In genomic region chr13:96104516-96104915, GRCh38 we compare ENCODE assay signal across 24 cellular contexts. TPM values are rescaled to one million over a fixed set of nuclear protein-coding genes. Genes with fewer than 3 reads are reported as not detected.
A peak's percentile ranks its signal among the peaks of the same experiment; 100 is the strongest.
DNase-seq lines count a peak whose midpoint lies in the region; ATAC-seq, FAIRE-seq and TF ChIP-seq lines count a peak whose summit lies in the region.
"Had no signal": no experiment of that assay in that cellular context is flagged by ENCODE, and none has a peak within 500 bp of the region (broad histone marks: within the 10 kb centered on the region; RNA-seq: fewer than 3 reads in every experiment).

No MANE protein-coding gene starts in this region.

- DNase-seq in Calu3, result no peak
- DNase-seq in M059J (ENCODE audit: low read depth), result peak; percentile 19
- DNase-seq in bronchial epithelial cell (ENCODE audit: low read depth), result peak; percentile 18
- peak; percentile 98 for DNase-seq in islet precursor cell
- DNase-seq in right cardiac atrium, result no peak
- DNase-seq in NCI-H510A treated with DMSO at 0.1 percent for 48 hours (lab: John Stamatoyannopoulos, UW), result no peak
- DNase-seq in RWPE1 (ENCODE audit: low spot score), result no peak
- DNase-seq: CD8-positive, alpha-beta T cell; DMS153; Karpas-422; MG63; NCI-H1417; NCI-H187; NCI-H2107; NCI-H774; Right ventricle myocardium superior had no signal

- H3K4me3 ChIP-seq in bronchial epithelial cell (ENCODE audit: low read depth, low read length) (no peak overlapping the region), right cardiac atrium (ENCODE audit: low read length) (no peak overlapping the region)
- H3K4me3 ChIP-seq: BLaER1 treated with 17β-estradiol and CSF1 and Interleukin-3, amounts not matched to agents 10 nM and 100 nM; MG63 had no signal

- no peaks in the 10 kb centered on the region for H3K36me3 ChIP-seq in bronchial epithelial cell (ENCODE audit: control insufficient read depth, insufficient read depth, low read length)
- H3K36me3 ChIP-seq: BLaER1 treated with 17β-estradiol and CSF1 and Interleukin-3, amounts not matched to agents 10 nM and 100 nM; MG63 had no signal

- peaks cover 7% of the 10 kb centered on the region for H3K9me3 Mint-ChIP-seq in Calu3 (ENCODE audit: low read depth, unreplicated experiment)

- H3K4me1 Mint-ChIP-seq in Calu3 (ENCODE audit: low read depth, unreplicated experiment), result peaks cover 18% of the 10 kb centered on the region

- H3K27ac Mint-ChIP-seq in Calu3 (ENCODE audit: unreplicated experiment), result peak overlapping the region; percentile 8
- H3K27ac Mint-ChIP-seq: CD8-positive, alpha-beta T cell had no signal

- no peaks in the 10 kb centered on the region for H3K36me3 Mint-ChIP-seq in Calu3 (ENCODE audit: insufficient read depth, unreplicated experiment)
- H3K36me3 Mint-ChIP-seq: CD8-positive, alpha-beta T cell had no signal

- FAIRE-seq in bronchial epithelial cell (lab: Jason Lieb, UNC), result no peak
- FAIRE-seq: G401.6, GM12892, GM18507, H54 had no signal

- no peak overlapping the region for H3K27ac ChIP-seq in right cardiac atrium (ENCODE audit: low read length)
- no peak overlapping the region for H3K27ac ChIP-seq in RWPE1
- H3K27ac ChIP-seq: BLaER1 treated with 17β-estradiol and CSF1 and Interleukin-3, amounts not matched to agents 10 nM and 100 nM had no signal

- BruUV-seq in Calu3 (replicated peaks; lab: Mats Ljungman, UMichigan), result no TSS peak

- H3K9me3 ChIP-seq in right cardiac atrium (ENCODE audit: control insufficient read depth, low read length), result no peaks in the 10 kb centered on the region
- H3K9me3 ChIP-seq: MG63 had no signal

- no peak overlapping the region for H3K4me3 Mint-ChIP-seq in Calu3 (ENCODE audit: low read depth, unreplicated experiment)
- H3K4me3 Mint-ChIP-seq: CD8-positive, alpha-beta T cell had no signal

- TF ChIP-seq CTCF in Calu3 (IDR thresholded peaks at IDR 0.05; ENCODE audit: unreplicated experiment) (no peak), bronchial epithelial cell (IDR thresholded peaks at IDR 0.05; ENCODE audit: insufficient read depth, low read length, severe bottlenecking) (no peak), RWPE1 (conservative IDR thresholded peaks at IDR 0.05; ENCODE audit: low read depth) (no peak)

- no peaks in the 10 kb centered on the region for H3K4me1 ChIP-seq in right cardiac atrium (ENCODE audit: control insufficient read depth, insufficient read depth, low read length)
- H3K4me1 ChIP-seq: BLaER1 treated with 17β-estradiol and CSF1 and Interleukin-3, amounts not matched to agents 10 nM and 100 nM had no signal

- WGBS in right cardiac atrium, result 36% methylated on average over 2 of the region's 2 CpGs

- POLR2A ChIA-PET in RWPE1 (lab: Yijun Ruan, JAX; ENCODE audit: low non-redundant PET), result no interaction called here

- CTCF ChIA-PET in Calu3 (lab: Charles Lee) (no interaction called here), RWPE1 (lab: Yijun Ruan, JAX) (no interaction called here)

- no peaks in the 10 kb centered on the region for H3K27me3 ChIP-seq in bronchial epithelial cell (ENCODE audit: control insufficient read depth, insufficient read depth, low read length)
- no peaks in the 10 kb centered on the region for H3K27me3 ChIP-seq in right cardiac atrium (ENCODE audit: control insufficient read depth, insufficient read depth)
- H3K27me3 ChIP-seq: BLaER1 treated with 17β-estradiol and CSF1 and Interleukin-3, amounts not matched to agents 10 nM and 100 nM; MG63 had no signal

- no peaks in the 10 kb centered on the region for H3K27me3 Mint-ChIP-seq in Calu3 (ENCODE audit: unreplicated experiment)

- ATAC-seq in right cardiac atrium, result no peak
- ATAC-seq in GM18498 (IDR thresholded peaks at IDR 0.05; ENCODE audit: unreplicated experiment), result no peak
- ATAC-seq: CD8-positive, alpha-beta T cell had no signal

- intact Hi-C loops in Calu3 (cut with micrococcal nuclease; ENCODE audit: unreplicated experiment), result no loop called here
- intact Hi-C loops in right cardiac atrium (cut with DNase I), result no loop called here

RNA-seq across cellular contexts. Expression of gene HS6ST3, which starts 14.6 kb away (rescaled TPM):
- total RNA-seq in Calu3 (2022) (not detected in 2 replicates), bronchial epithelial cell (under 0.01 TPM in 1 of 2 replicates, not detected in the other), right cardiac atrium (1 to 10 TPM in 2 of 4 donors, under 1 TPM in 2; 0.64 to 1.3 (median 0.97) TPM)
- 1.5 and 2.8 TPM in 2 replicates for total RNA-seq in M059J (2014; rRNA removed; shearing (Covaris generic))
- polyA plus RNA-seq in right cardiac atrium, result 0.79 TPM
- total RNA-seq: A673; CD8-positive, alpha-beta T cell; NCI-H460 had no signal

RNA-seq across cellular contexts. Expression of gene UGGT2, which starts 51.3 kb away (rescaled TPM):
- 11.1 and 12.1 TPM in 2 replicates for total RNA-seq in Calu3 (2022)
- total RNA-seq in M059J (2014; rRNA removed; shearing (Covaris generic)), result 24.0 and 26.1 TPM in 2 replicates
- 25.3 and 31.9 TPM in 2 replicates for total RNA-seq in bronchial epithelial cell
- total RNA-seq in right cardiac atrium, result 10 to 100 TPM; 16.8 to 33.4 (median 21.4) TPM
- polyA plus RNA-seq in right cardiac atrium, result 7.6 TPM
- total RNA-seq: CD8-positive, alpha-beta T cell had no signal

Comparison
In these comparisons a context has a peak if more than half of its experiments do, and no peak if none do; other contexts are left out.
1. DNase-seq: peak in M059J (single experiment), bronchial epithelial cell (single experiment) and islet precursor cell (single experiment); none in Calu3 (single experiment), right cardiac atrium (0 of 3), NCI-H510A treated with DMSO at 0.1 percent for 48 hours (single experiment) and RWPE1 (single experiment).